ENCODE assay signal across 15 cellular contexts in the genomic region with DNA sequence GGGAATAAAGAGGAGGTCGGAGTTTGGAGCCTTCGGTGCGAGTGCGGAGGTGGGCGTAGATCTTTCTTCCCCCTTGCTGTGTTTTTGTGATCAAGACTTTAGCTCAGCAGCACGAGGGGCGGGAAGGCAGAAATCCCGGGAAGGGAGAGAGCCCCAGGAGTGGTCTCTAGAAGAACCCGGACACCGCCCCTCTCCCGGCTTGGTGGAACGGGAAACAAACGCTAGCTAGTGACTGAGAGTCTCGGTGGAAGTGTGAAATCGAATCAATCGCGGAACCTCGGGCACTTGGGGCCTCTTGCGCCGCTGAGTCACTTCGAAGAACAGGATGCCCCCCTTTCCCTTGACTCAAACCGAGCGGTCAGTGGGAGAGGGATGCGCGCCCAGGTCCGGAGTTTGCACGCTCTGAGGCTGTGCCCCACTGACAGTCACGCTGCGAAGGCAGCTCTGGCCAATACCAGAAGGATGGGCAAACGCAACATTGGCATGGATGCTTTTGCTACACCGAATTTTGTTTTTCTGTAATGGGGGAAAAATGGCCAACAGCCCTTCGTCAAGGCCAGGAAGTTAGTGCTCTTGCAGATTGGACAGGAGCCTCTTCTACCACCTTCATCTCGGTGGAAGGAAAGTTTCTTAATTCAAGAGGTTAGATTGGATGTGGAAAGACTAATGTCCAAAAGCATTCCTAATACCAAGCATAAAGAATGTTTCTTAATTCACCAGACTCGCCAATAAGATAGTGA. TPM values are rescaled to one million over a fixed set of nuclear protein-coding genes. Genes with fewer than 3 reads are reported as not detected.
DNase-seq lines count a peak whose midpoint lies in the region; ATAC-seq lines count a peak whose summit lies in the region.
"Had no signal": no experiment of that assay in that cellular context is flagged by ENCODE, and none has a peak within 500 bp of the region (broad histone marks: within the 10 kb centered on the region; RNA-seq: fewer than 3 reads in every experiment).

No MANE protein-coding gene starts in this region.

- no peak overlapping the region for H3K18ac ChIP-seq in mesendoderm (ENCODE audit: low read length)

- no peak overlapping the region for H4K8ac ChIP-seq in mesendoderm (ENCODE audit: low read depth, low read length)

- H3K9me3 ChIP-seq in CD8-positive, alpha-beta memory T cell (ENCODE audit: low read length), result no peaks in the 10 kb centered on the region
- no peaks in the 10 kb centered on the region for H3K9me3 ChIP-seq in ES-I3 (ENCODE audit: control insufficient read depth, insufficient read depth, low read length)
- H3K9me3 ChIP-seq: colonic mucosa, left ventricle myocardium inferior had no signal

- no peaks in the 10 kb centered on the region for H3K36me3 ChIP-seq in CD8-positive, alpha-beta memory T cell (ENCODE audit: insufficient read depth, low read length)
- H3K36me3 ChIP-seq in ES-I3 (ENCODE audit: insufficient read depth, low read length) (no peaks in the 10 kb centered on the region), mesendoderm (ENCODE audit: control insufficient read depth, insufficient read depth, low read length) (no peaks in the 10 kb centered on the region)
- H3K36me3 ChIP-seq: colonic mucosa, left ventricle myocardium inferior had no signal

- no peaks in the 10 kb centered on the region for H3K36me3 Mint-ChIP-seq in CD8-positive, alpha-beta memory T cell

- H3K79me2 ChIP-seq in mesendoderm (ENCODE audit: control insufficient read depth, insufficient read depth, low read length), result no peaks in the 10 kb centered on the region

- H3K23ac ChIP-seq in mesendoderm (ENCODE audit: low read length), result no peak overlapping the region

- H3K4me1 Mint-ChIP-seq in CD8-positive, alpha-beta memory T cell, result peaks cover 43 to 58% (median 53%) of the 10 kb centered on the region in 3 donors

- H3K4me1 ChIP-seq in CD8-positive, alpha-beta memory T cell (ENCODE audit: insufficient read depth, low read length), result peaks cover 55% of the 10 kb centered on the region
- H3K4me1 ChIP-seq in ES-I3 (ENCODE audit: insufficient read depth, low read length) (peaks cover 21% of the 10 kb centered on the region), mesendoderm (ENCODE audit: control insufficient read depth, low read depth, low read length) (peaks cover 5% of the 10 kb centered on the region)

- H2BK120ac ChIP-seq in mesendoderm (ENCODE audit: low read depth, low read length), result no peak overlapping the region

- no peak overlapping the region for H3K27ac ChIP-seq in CD8-positive, alpha-beta memory T cell (ENCODE audit: low read depth, low read length)
- H3K27ac ChIP-seq in mesendoderm (ENCODE audit: low read depth, low read length), result no peak overlapping the region
- H3K27ac ChIP-seq: colonic mucosa, left ventricle myocardium inferior had no signal

- peaks cover 0 to 12% (median 7%) of the 10 kb centered on the region in 5 donors for H3K9me3 Mint-ChIP-seq in CD8-positive, alpha-beta memory T cell

- H3K4me2 ChIP-seq in mesendoderm (ENCODE audit: low read length), result peak overlapping the region; percentile 21

- WGBS in mesendoderm (ENCODE audit: extremely low coverage, insufficient coverage, low lambda C conversion rate), result no CpG with 5 or more reads among the region's 34 CpGs

- no peak overlapping the region for H2BK5ac ChIP-seq in mesendoderm (ENCODE audit: low read length)

- no peak overlapping the region for H4K5ac ChIP-seq in mesendoderm (ENCODE audit: low read length)

- peak overlapping the region; percentile 46; the same call in 1 of the 2 replicates for H3K9ac ChIP-seq in ES-I3 (ENCODE audit: low read depth, low read length)
- no peak overlapping the region for H3K9ac ChIP-seq in mesendoderm (ENCODE audit: low read length)

- peaks cover 81 to 87% of the 10 kb centered on the region in 2 donors for H3K27me3 Mint-ChIP-seq in CD8-positive, alpha-beta memory T cell

- peak overlapping the region; percentile 34 for H3K56ac ChIP-seq in mesendoderm (ENCODE audit: low read length)

- POLR2A ChIA-PET in CD8-positive, alpha-beta memory T cell (lab: Charles Lee), result no interaction called here

- H3K4me3 Mint-ChIP-seq in CD8-positive, alpha-beta memory T cell, result peak overlapping the region in 6 of 7 donors; percentile 22 to 59 (median 35)

- no peaks in the 10 kb centered on the region for H3K79me1 ChIP-seq in mesendoderm (ENCODE audit: low read length)

- no peak for DNase-seq in CD8-positive, alpha-beta memory T cell
- DNase-seq in activated naive CD4-positive, alpha-beta T cell treated with anti-CD3 and anti-CD28 coated beads, Interleukin-2, amount 50 U/mL, for 16 hours, result peak; percentile 14
- no peak for DNase-seq in mesendoderm
- DNase-seq: activated gamma-delta T cell treated with Interleukin-2 at 50 U/mL for 16 hours; Calu3; colonic mucosa; left ventricle myocardium inferior; NCI-H2029 treated with DMSO at 0.1 percent for 48 hours; stimulated activated CD4-positive, alpha-beta T cell treated with anti-CD3 and anti-CD28 coated beads, Interleukin-2, amount 100 ng/mL, for 48 hours had no signal

- ATAC-seq in HG02623 (IDR thresholded peaks at IDR 0.05; ENCODE audit: unreplicated experiment) (no peak), GM21447 (IDR thresholded peaks at IDR 0.05; ENCODE audit: unreplicated experiment) (no peak), HG03139 (IDR thresholded peaks at IDR 0.05; ENCODE audit: unreplicated experiment) (no peak)
- ATAC-seq: GM12878, Panc1 had no signal

- peak overlapping the region in 4 of 8 donors; percentile 18 to 65 (median 26) for H3K27ac Mint-ChIP-seq in CD8-positive, alpha-beta memory T cell

- no peak overlapping the region for H3K4me3 ChIP-seq in CD8-positive, alpha-beta memory T cell (ENCODE audit: low read length)
- H3K4me3 ChIP-seq in mesendoderm (ENCODE audit: low read length), result no peak overlapping the region
- H3K4me3 ChIP-seq: colonic mucosa, GM12878, left ventricle myocardium inferior had no signal

- H2BK15ac ChIP-seq in mesendoderm (replicated peaks; ENCODE audit: low read depth), result no peak overlapping the region

- CTCF ChIA-PET in CD8-positive, alpha-beta memory T cell (lab: Charles Lee), result interaction anchor here (1.0 kb wide), 1 partner anchor 93 kb away, joined by 3 read pairs; no protein-coding TSS in a partner anchor

- H2AK5ac ChIP-seq in mesendoderm (ENCODE audit: low read length), result no peak overlapping the region

- H3K27me3 ChIP-seq in CD8-positive, alpha-beta memory T cell (ENCODE audit: insufficient read depth, low read length, poor library complexity, severe bottlenecking), result peaks cover 84% of the 10 kb centered on the region
- H3K27me3 ChIP-seq in mesendoderm (ENCODE audit: insufficient read depth, low read length, poor library complexity), result peaks cover 78% of the 10 kb centered on the region

- no peak overlapping the region for H3K4ac ChIP-seq in mesendoderm (ENCODE audit: low read depth, low read length)

RNA-seq across cellular contexts. Expression of a gene that starts 1.6 kb away (rescaled TPM):
- total RNA-seq in CD8-positive, alpha-beta memory T cell, result under 1 TPM; 0.26 to 0.40 TPM
- not detected for polyA plus RNA-seq in CD8-positive, alpha-beta memory T cell
- 0.14 TPM for polyA plus RNA-seq in mesendoderm (2013, experiment 1 of 2)
- polyA plus RNA-seq in mesendoderm (2013, experiment 2 of 2), result 0.06 TPM
- total RNA-seq: Calu3, colonic mucosa, GM12878, left ventricle myocardium inferior had no signal
- polyA plus RNA-seq: GM12878 had no signal
